ENCODE assay signal across 8 cellular contexts in genomic region chr12:56103823-56104108, GRCh38. TPM values are rescaled to one million over a fixed set of nuclear protein-coding genes. Genes with fewer than 3 reads are reported as not detected.
A peak's percentile ranks its signal among the peaks of the same experiment; 100 is the strongest.
DNase-seq lines count a peak whose midpoint lies in the region; ATAC-seq and TF ChIP-seq lines count a peak whose summit lies in the region.

No MANE protein-coding gene starts in this region.

- peak overlapping the region; percentile 85 for H3K27ac Mint-ChIP-seq in memory B cell

- H3K4me1 ChIP-seq in heart right ventricle (peaks cover 9 to 30% (median 25%) of the 10 kb centered on the region in 9 donors), urinary bladder (ENCODE audit: insufficient read depth) (no peaks in the 10 kb centered on the region)

- no peaks in the 10 kb centered on the region for H3K9me3 ChIP-seq in heart right ventricle

- ATAC-seq in heart right ventricle (no peak), left ventricle myocardium superior (no peak), memory B cell (ENCODE audit: low read depth) (no peak), GM18511 (IDR thresholded peaks at IDR 0.05; ENCODE audit: unreplicated experiment) (no peak)

- no peak for TF ChIP-seq CTCF in heart right ventricle (IDR thresholded peaks at IDR 0.05)
- no peak for TF ChIP-seq CTCF in astrocyte of the cerebellum (IDR thresholded peaks at IDR 0.05; ENCODE audit: low read depth, low read length, missing control alignments)

- H3K4me3 ChIP-seq in heart right ventricle (peak overlapping the region; percentile 39 to 97 (median 87)), astrocyte of the cerebellum (ENCODE audit: low read depth, low read length) (peak overlapping the region; percentile 89), urinary bladder (ENCODE audit: low read depth, low read length) (peak overlapping the region; percentile 72)

- peak overlapping the region in 9 of 10 donors; percentile 72 to 93 (median 87) for H3K27ac ChIP-seq in heart right ventricle
- H3K27ac ChIP-seq in urinary bladder (ENCODE audit: low read depth) = peak overlapping the region; percentile 81

- no peaks in the 10 kb centered on the region for H3K9me3 Mint-ChIP-seq in memory B cell

- H3K36me3 Mint-ChIP-seq in memory B cell = peaks cover 3% of the 10 kb centered on the region

- DNase-seq in heart right ventricle (no peak), left ventricle myocardium superior (no peak), astrocyte of the cerebellum (ENCODE audit: low read depth) (no peak), memory B cell (ENCODE audit: low spot score in 2 of 2) (no peak), NCI-H2081 (lab: John Stamatoyannopoulos, UW) (no peak), DMS 273 treated with DMSO at 0.1 percent for 48 hours (lab: John Stamatoyannopoulos, UW) (no peak)

- H3K27me3 ChIP-seq in heart right ventricle = no peaks in the 10 kb centered on the region

- no peaks in the 10 kb centered on the region for H3K27me3 Mint-ChIP-seq in memory B cell

- intact Hi-C loops in heart right ventricle (cut with DNase I) = loop anchor here in 3 of 10 donors (1.0 to 10.0 kb wide), 4 partner anchors 24 to 109 kb away; partner anchors contain the start of genes RPS26 (in 2 of the 3) and SUOX (in 1 of the 3)
- intact Hi-C loops in left ventricle myocardium superior (cut with micrococcal nuclease) = no loop called here

- peaks cover 20% of the 10 kb centered on the region for H3K4me1 Mint-ChIP-seq in memory B cell

- H3K4me3 Mint-ChIP-seq in memory B cell = peak overlapping the region; percentile 92

- WGBS in heart right ventricle, 2 donors = 2% methylated on average over 8 of the region's 8 CpGs
- 1% methylated on average over 8 of the region's 8 CpGs for WGBS in urinary bladder

- H3K36me3 ChIP-seq in heart right ventricle (peaks cover 0 to 31% (median 23%) of the 10 kb centered on the region in 9 donors), urinary bladder (ENCODE audit: insufficient read depth) (peaks cover 3% of the 10 kb centered on the region)

- in situ Hi-C loops in astrocyte of the cerebellum (cut with HindIII; ENCODE audit: low sequenced_read_pairs) = no loop called here

RNA-seq across cellular contexts. Expression of gene PA2G4, which starts 0.6 kb away (rescaled TPM):
- 10 to 100 TPM; 64.3 to 91.9 (median 71.5) TPM for total RNA-seq in heart right ventricle
- polyA plus RNA-seq in heart right ventricle = 100 to 1,000 TPM in 1 of 2 donors, 10 to 100 TPM in 1; 79.4 to 148 TPM
- total RNA-seq in left ventricle myocardium superior = 77.1 TPM
- total RNA-seq in urinary bladder = 64.6 TPM
- 121 TPM for polyA plus RNA-seq in urinary bladder

RNA-seq across cellular contexts. Expression of gene RPL41, which starts 12.7 kb away (rescaled TPM):
- 1,000 to 10,000 TPM; 1,835 to 2,619 (median 2,004) TPM for total RNA-seq in heart right ventricle
- polyA plus RNA-seq in heart right ventricle = 1,000 to 10,000 TPM in 1 of 2 donors, 100 to 1,000 TPM in 1; 475 to 5,263 TPM
- total RNA-seq in left ventricle myocardium superior = 1,980 TPM
- total RNA-seq in urinary bladder = 2,071 TPM
- 5,547 TPM for polyA plus RNA-seq in urinary bladder

RNA-seq across cellular contexts. Expression of gene ZC3H10, which starts 14.3 kb away (rescaled TPM):
- total RNA-seq in heart right ventricle = 1 to 10 TPM; 3.6 to 5.8 (median 4.9) TPM
- polyA plus RNA-seq in heart right ventricle = 1 to 10 TPM; 2.1 to 3.4 TPM
- total RNA-seq in left ventricle myocardium superior = 5.5 TPM
- total RNA-seq in urinary bladder = 4.6 TPM
- polyA plus RNA-seq in urinary bladder = 4.9 TPM

RNA-seq across cellular contexts. Expression of gene ERBB3, which starts 23.8 kb away (rescaled TPM):
- total RNA-seq in heart right ventricle (1 to 10 TPM in 9 of 10 donors, under 1 TPM in 1; 0.80 to 6.1 (median 2.9) TPM), left ventricle myocardium superior (2.9 TPM), urinary bladder (34.4 TPM)
- polyA plus RNA-seq in heart right ventricle (1 to 10 TPM; 2.1 to 7.8 TPM), urinary bladder (11.4 TPM)

RNA-seq across cellular contexts. Expression of gene ESYT1, which starts 24.3 kb away (rescaled TPM):
- 10 to 100 TPM; 28.8 to 47.5 (median 31.9) TPM for total RNA-seq in heart right ventricle
- polyA plus RNA-seq in heart right ventricle = 10 to 100 TPM; 20.9 to 57.3 TPM
- total RNA-seq in left ventricle myocardium superior = 28.0 TPM
- total RNA-seq in urinary bladder = 85.1 TPM
- 116 TPM for polyA plus RNA-seq in urinary bladder
